ENCODE assay signal across 30 cellular contexts in the genomic region with DNA sequence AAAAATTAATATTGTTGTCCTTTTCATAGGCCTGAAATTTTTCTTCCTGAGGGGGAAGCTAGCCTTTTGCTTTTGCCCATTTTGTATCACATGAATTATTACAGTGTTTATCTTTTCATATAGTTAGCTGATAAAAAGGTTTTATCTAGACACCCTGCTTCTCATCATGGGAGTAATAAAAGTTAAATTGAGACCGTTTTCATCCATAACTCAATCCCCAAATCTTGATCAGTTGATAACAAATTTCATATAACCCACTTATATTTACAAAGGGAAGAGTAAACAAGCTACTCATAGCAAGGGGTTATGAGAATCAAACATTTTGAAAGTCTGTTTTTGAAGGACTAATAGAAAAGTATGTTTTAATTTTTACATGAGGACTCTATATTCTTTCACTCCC. TPM values are rescaled to one million over a fixed set of nuclear protein-coding genes. Genes with fewer than 3 reads are reported as not detected.
"Had no signal": no experiment of that assay in that cellular context is flagged by ENCODE, and none has a peak within 500 bp of the region (broad histone marks: within the 10 kb centered on the region; RNA-seq: fewer than 3 reads in every experiment).

No MANE protein-coding gene starts in this region.

- H3K36me3 Mint-ChIP-seq: natural killer cell; neural progenitor cell; stimulated activated effector memory CD8-positive, alpha-beta T cell treated with anti-CD3 and anti-CD28 coated beads, Interleukin-12 subunit alpha, Interleukin-12 subunit beta, amount 100 ng/mL, for 72 hours; stimulated activated naive B cell treated with anti-CD40 and anti-IgM and Interleukin-4, amounts not matched to agents 10 μg/mL and 1 μg/mL and 100 μg/mL, for 72 hours; type B pancreatic cell had no signal

- H3K9me3 ChIP-seq: ovary, psoas muscle, right lobe of liver, sigmoid colon, stomach, thoracic aorta, thyroid gland, transverse colon, upper lobe of right lung, uterus had no signal

- H3K4me3 Mint-ChIP-seq: natural killer cell; nephron; neural progenitor cell; stimulated activated effector memory CD8-positive, alpha-beta T cell treated with anti-CD3 and anti-CD28 coated beads, Interleukin-12 subunit alpha, Interleukin-12 subunit beta, amount 100 ng/mL, for 72 hours; stimulated activated naive B cell treated with anti-CD40 and anti-IgM and Interleukin-4, amounts not matched to agents 10 μg/mL and 1 μg/mL and 100 μg/mL, for 72 hours; stimulated activated naive CD8-positive, alpha-beta T cell treated with anti-CD3 and anti-CD28 coated beads, Interleukin-15, Interleukin-2, amounts not matched to agents 100 ng/mL and 50 ng/mL, for 24 hours; type B pancreatic cell had no signal

- H3K4me1 Mint-ChIP-seq: natural killer cell; neural progenitor cell; stimulated activated effector memory CD8-positive, alpha-beta T cell treated with anti-CD3 and anti-CD28 coated beads, Interleukin-12 subunit alpha, Interleukin-12 subunit beta, amount 100 ng/mL, for 72 hours; stimulated activated naive B cell treated with anti-CD40 and anti-IgM and Interleukin-4, amounts not matched to agents 10 μg/mL and 1 μg/mL and 100 μg/mL, for 72 hours had no signal

- H3K4me2 ChIP-seq: neural progenitor cell had no signal

- H3K36me3 ChIP-seq: neural progenitor cell, ovary, right lobe of liver, sigmoid colon, stomach, thoracic aorta, thyroid gland, transverse colon, upper lobe of right lung, uterus had no signal

- H2AFZ ChIP-seq: parathyroid adenoma had no signal

- H3K4me3 ChIP-seq: neural progenitor cell, ovary, psoas muscle, right lobe of liver, sigmoid colon, stomach, thoracic aorta, thyroid gland, transverse colon, upper lobe of right lung, uterus had no signal

- H3K79me2 ChIP-seq: parathyroid adenoma had no signal

- ATAC-seq: natural killer cell; psoas muscle; right cardiac atrium; right lobe of liver; stimulated activated effector memory CD8-positive, alpha-beta T cell treated with anti-CD3 and anti-CD28 coated beads, Interleukin-12 subunit alpha, Interleukin-12 subunit beta, amount 100 ng/mL, for 72 hours; stimulated activated naive B cell treated with anti-CD40 and anti-IgM and Interleukin-4, amounts not matched to agents 10 μg/mL and 1 μg/mL and 100 μg/mL, for 72 hours; upper lobe of right lung had no signal

- FAIRE-seq: small intestine had no signal

- H3K9me3 Mint-ChIP-seq: natural killer cell; nephron; neural progenitor cell; stimulated activated effector memory CD8-positive, alpha-beta T cell treated with anti-CD3 and anti-CD28 coated beads, Interleukin-12 subunit alpha, Interleukin-12 subunit beta, amount 100 ng/mL, for 72 hours; stimulated activated naive CD8-positive, alpha-beta T cell treated with anti-CD3 and anti-CD28 coated beads, Interleukin-15, Interleukin-2, amounts not matched to agents 100 ng/mL and 50 ng/mL, for 24 hours had no signal

- H3K27ac ChIP-seq: neural progenitor cell, ovary, parathyroid adenoma, psoas muscle, right lobe of liver, sigmoid colon, stomach, thoracic aorta, thyroid gland, transverse colon, upper lobe of right lung, uterus had no signal

- H3K27me3 ChIP-seq: neural progenitor cell, ovary, sigmoid colon, stomach, thyroid gland, transverse colon, upper lobe of right lung, uterus had no signal

- DNase-seq: natural killer cell; occipital lobe; ovary; posterior cingulate gyrus; psoas muscle; right cardiac atrium; right lobe of liver; sigmoid colon; small intestine; stimulated activated CD4-positive, alpha-beta T cell treated with anti-CD3 and anti-CD28 coated beads, Interleukin-15, amount 100 ng/mL, for 24 hours; stimulated activated CD4-positive, alpha-beta T cell treated with anti-CD3 and anti-CD28 coated beads, Interleukin-2, amount 100 ng/mL, for 24 hours; stimulated activated CD4-positive, alpha-beta T cell treated with anti-CD3 and anti-CD28 coated beads, Interleukin-2, amount 100 ng/mL, for 48 hours; stimulated activated CD4-positive, alpha-beta T cell treated with anti-CD3 and anti-CD28 coated beads, Interleukin-4, amount 100 ng/mL, for 24 hours; stimulated activated naive B cell treated with anti-CD40 and anti-IgM and Interleukin-4, amounts not matched to agents 10 μg/mL and 1 μg/mL and 100 μg/mL, for 72 hours; stimulated activated naive CD4-positive, alpha-beta T cell treated with Interleukin-2 at 50 U/mL for 16 hours; stomach; thyroid gland; transverse colon; upper lobe of right lung; uterus had no signal

- H3K4me1 ChIP-seq: neural progenitor cell, parathyroid adenoma, psoas muscle, right lobe of liver, sigmoid colon, stomach, thyroid gland, transverse colon, upper lobe of right lung, uterus had no signal

- H3K27ac Mint-ChIP-seq: natural killer cell; neural progenitor cell; progenitor cell of endocrine pancreas; stimulated activated effector memory CD8-positive, alpha-beta T cell treated with anti-CD3 and anti-CD28 coated beads, Interleukin-12 subunit alpha, Interleukin-12 subunit beta, amount 100 ng/mL, for 72 hours; stimulated activated naive B cell treated with anti-CD40 and anti-IgM and Interleukin-4, amounts not matched to agents 10 μg/mL and 1 μg/mL and 100 μg/mL, for 72 hours; stimulated activated naive CD8-positive, alpha-beta T cell treated with anti-CD3 and anti-CD28 coated beads, Interleukin-15, Interleukin-2, amounts not matched to agents 100 ng/mL and 50 ng/mL, for 24 hours; type B pancreatic cell had no signal

- H3K27me3 Mint-ChIP-seq: progenitor cell of endocrine pancreas, type B pancreatic cell had no signal

- H3K9ac ChIP-seq: neural progenitor cell, parathyroid adenoma had no signal

RNA-seq across cellular contexts. Expression of gene DCX, which starts 23.5 kb away (rescaled TPM):
- total RNA-seq: natural killer cell, osteoblast, psoas muscle, subcutaneous adipose tissue, thoracic aorta, thyroid gland, transverse colon, upper lobe of right lung had no signal
- polyA plus RNA-seq: right cardiac atrium had no signal
